In genomic region chr1:118258975-118259374, GRCh38 we compare ENCODE assay signal across 27 cellular contexts.
"Had no signal": no experiment of that assay in that cellular context is flagged by ENCODE, and none has a peak within 500 bp of the region (broad histone marks: within the 10 kb centered on the region; RNA-seq: fewer than 3 reads in every experiment).

No MANE protein-coding gene starts in this region.

- H3K4me1 Mint-ChIP-seq: naive thymus-derived CD8-positive, alpha-beta T cell; neural crest cell; stimulated activated effector memory CD8-positive, alpha-beta T cell treated with anti-CD3 and anti-CD28 coated beads, Interleukin-12 subunit alpha, Interleukin-12 subunit beta, amount 100 ng/mL, for 72 hours; stimulated activated naive B cell treated with anti-CD40 and anti-IgM and Interleukin-4, amounts not matched to agents 10 μg/mL and 1 μg/mL and 100 μg/mL, for 72 hours had no signal

- ATAC-seq: naive thymus-derived CD8-positive, alpha-beta T cell; natural killer cell treated with Interleukin-12 subunit alpha and Interleukin-12 subunit beta and Interleukin-15 and Interleukin-18, amount 100 ng/mL, for 72 hours; pancreas; right cardiac atrium; right lobe of liver; stimulated activated effector memory CD8-positive, alpha-beta T cell treated with anti-CD3 and anti-CD28 coated beads, Interleukin-12 subunit alpha, Interleukin-12 subunit beta, amount 100 ng/mL, for 72 hours; stimulated activated naive B cell treated with anti-CD40 and anti-IgM and Interleukin-4, amounts not matched to agents 10 μg/mL and 1 μg/mL and 100 μg/mL, for 72 hours; upper lobe of right lung had no signal

- H3K4me3 Mint-ChIP-seq: naive thymus-derived CD8-positive, alpha-beta T cell; natural killer cell treated with Interleukin-12 subunit alpha and Interleukin-12 subunit beta and Interleukin-15 and Interleukin-18, amount 100 ng/mL, for 72 hours; nephron progenitor cell; neural crest cell; stimulated activated effector memory CD8-positive, alpha-beta T cell treated with anti-CD3 and anti-CD28 coated beads, Interleukin-12 subunit alpha, Interleukin-12 subunit beta, amount 100 ng/mL, for 72 hours; stimulated activated naive B cell treated with anti-CD40 and anti-IgM and Interleukin-4, amounts not matched to agents 10 μg/mL and 1 μg/mL and 100 μg/mL, for 72 hours; stimulated activated naive CD8-positive, alpha-beta T cell treated with anti-CD3 and anti-CD28 coated beads, Interleukin-15, Interleukin-2, amounts not matched to agents 100 ng/mL and 50 ng/mL, for 24 hours; type B pancreatic cell had no signal

- H3K27me3 ChIP-seq: neutrophil, pancreas, right lobe of liver, sigmoid colon, stomach, tibial artery, transverse colon, upper lobe of right lung, uterus had no signal

- H3K27me3 Mint-ChIP-seq: natural killer cell treated with Interleukin-12 subunit alpha and Interleukin-12 subunit beta and Interleukin-15 and Interleukin-18, amount 100 ng/mL, for 72 hours; stimulated activated naive B cell treated with anti-CD40 and anti-IgM and Interleukin-4, amounts not matched to agents 10 μg/mL and 1 μg/mL and 100 μg/mL, for 72 hours; stimulated activated naive CD8-positive, alpha-beta T cell treated with anti-CD3 and anti-CD28 coated beads, Interleukin-15, Interleukin-2, amounts not matched to agents 100 ng/mL and 50 ng/mL, for 24 hours; type B pancreatic cell had no signal

- H3K9me3 Mint-ChIP-seq: nephron progenitor cell, neural crest cell, type B pancreatic cell had no signal

- DNase-seq: naive thymus-derived CD8-positive, alpha-beta T cell; nephron progenitor cell; nucleus accumbens; pancreas; right cardiac atrium; right lobe of liver; sigmoid colon; small intestine; stimulated activated CD4-positive, alpha-beta T cell treated with anti-CD3 and anti-CD28 coated beads, Interleukin-15, amount 100 ng/mL, for 24 hours; stimulated activated CD4-positive, alpha-beta T cell treated with anti-CD3 and anti-CD28 coated beads, Interleukin-2, amount 100 ng/mL, for 24 hours; stimulated activated CD4-positive, alpha-beta T cell treated with anti-CD3 and anti-CD28 coated beads, Interleukin-2, amount 100 ng/mL, for 48 hours; stimulated activated CD4-positive, alpha-beta T cell treated with anti-CD3 and anti-CD28 coated beads, Interleukin-4, amount 100 ng/mL, for 24 hours; stimulated activated naive B cell treated with anti-CD40 and anti-IgM and Interleukin-4, amounts not matched to agents 10 μg/mL and 1 μg/mL and 100 μg/mL, for 72 hours; stimulated activated naive CD4-positive, alpha-beta T cell treated with Interleukin-2 at 50 U/mL for 16 hours; stomach; tibial artery; transverse colon; upper lobe of right lung; uterus had no signal

- H3K27ac ChIP-seq: neutrophil, pancreas, prostate gland, right lobe of liver, sigmoid colon, stomach, thoracic aorta, tibial artery, transverse colon, upper lobe of right lung, uterus had no signal

- H3K36me3 ChIP-seq: neutrophil, pancreas, prostate gland, right lobe of liver, sigmoid colon, stomach, thoracic aorta, tibial artery, transverse colon, upper lobe of right lung, uterus had no signal

- H3K36me3 Mint-ChIP-seq: natural killer cell treated with Interleukin-12 subunit alpha and Interleukin-12 subunit beta and Interleukin-15 and Interleukin-18, amount 100 ng/mL, for 72 hours; stimulated activated effector memory CD8-positive, alpha-beta T cell treated with anti-CD3 and anti-CD28 coated beads, Interleukin-12 subunit alpha, Interleukin-12 subunit beta, amount 100 ng/mL, for 72 hours; stimulated activated naive B cell treated with anti-CD40 and anti-IgM and Interleukin-4, amounts not matched to agents 10 μg/mL and 1 μg/mL and 100 μg/mL, for 72 hours; type B pancreatic cell had no signal

- H3K27ac Mint-ChIP-seq: naive thymus-derived CD8-positive, alpha-beta T cell; natural killer cell treated with Interleukin-12 subunit alpha and Interleukin-12 subunit beta and Interleukin-15 and Interleukin-18, amount 100 ng/mL, for 72 hours; nephron progenitor cell; stimulated activated effector memory CD8-positive, alpha-beta T cell treated with anti-CD3 and anti-CD28 coated beads, Interleukin-12 subunit alpha, Interleukin-12 subunit beta, amount 100 ng/mL, for 72 hours; stimulated activated naive B cell treated with anti-CD40 and anti-IgM and Interleukin-4, amounts not matched to agents 10 μg/mL and 1 μg/mL and 100 μg/mL, for 72 hours; stimulated activated naive CD8-positive, alpha-beta T cell treated with anti-CD3 and anti-CD28 coated beads, Interleukin-15, Interleukin-2, amounts not matched to agents 100 ng/mL and 50 ng/mL, for 24 hours; type B pancreatic cell had no signal

- H3K4me1 ChIP-seq: pancreas, prostate gland, right lobe of liver, sigmoid colon, stomach, tibial artery, transverse colon, upper lobe of right lung, uterus had no signal

- H3K4me3 ChIP-seq: pancreas, prostate gland, right lobe of liver, sigmoid colon, stomach, thoracic aorta, tibial artery, transverse colon, upper lobe of right lung, uterus had no signal

- H3K9me3 ChIP-seq: neutrophil, pancreas, prostate gland, right lobe of liver, sigmoid colon, stomach, thoracic aorta, tibial artery, transverse colon, upper lobe of right lung, uterus had no signal
